In genomic region chr4:42541647-42542046, GRCh38 we compare ENCODE assay signal across 28 cellular contexts.
"Had no signal": no experiment of that assay in that cellular context is flagged by ENCODE, and none has a peak within 500 bp of the region (broad histone marks: within the 10 kb centered on the region; RNA-seq: fewer than 3 reads in every experiment).

No MANE protein-coding gene starts in this region.

- DNase-seq: dermis blood vessel endothelial cell; effector memory CD4-positive, alpha-beta T cell; foreskin keratinocyte; heart left ventricle; kidney; left lung; mesenchymal stem cell; naive thymus-derived CD4-positive, alpha-beta T cell; right lobe of liver; stimulated activated CD4-positive, alpha-beta T cell treated with anti-CD3 and anti-CD28 coated beads, Interleukin-12 subunit alpha, Interleukin-12 subunit beta, amount 100 ng/mL, for 4 hours; stimulated activated CD4-positive, alpha-beta T cell treated with anti-CD3 and anti-CD28 coated beads, Interleukin-1b, Interleukin-23, amount 100 ng/mL, for 48 hours; stimulated activated CD4-positive, alpha-beta T cell treated with anti-CD3 and anti-CD28 coated beads, Interleukin-4, amount 100 ng/mL, for 1 hour; stimulated activated CD8-positive, alpha-beta memory T cell treated with anti-CD3 and anti-CD28 coated beads, Interleukin-4, amount 100 ng/mL, for 48 hours; stimulated activated naive CD4-positive, alpha-beta T cell treated with Interleukin-2 at 50 U/mL for 16 hours; stomach; testis; upper lobe of right lung; uterus had no signal

- H3K4me1 Mint-ChIP-seq: mesothelial cell of epicardium, nephron, neural progenitor cell had no signal

- H3K36me3 Mint-ChIP-seq: mesothelial cell of epicardium had no signal

- ATAC-seq: foreskin keratinocyte; gastroesophageal sphincter; heart left ventricle; left lung; naive thymus-derived CD4-positive, alpha-beta T cell; right lobe of liver; upper lobe of right lung had no signal

- H3K27ac Mint-ChIP-seq: mesothelial cell of epicardium; naive thymus-derived CD4-positive, alpha-beta T cell; nephron; neural progenitor cell; progenitor cell of endocrine pancreas had no signal

- H3K27me3 Mint-ChIP-seq: naive thymus-derived CD4-positive, alpha-beta T cell; progenitor cell of endocrine pancreas had no signal

- H3K27ac ChIP-seq: coronary artery, esophagus muscularis mucosa, foreskin keratinocyte, gastroesophageal sphincter, heart left ventricle, hepatocyte, left lung, neural progenitor cell, parathyroid adenoma, right lobe of liver, stomach, testis, tibial nerve, upper lobe of right lung, uterus had no signal

- H3K4me3 Mint-ChIP-seq: mesothelial cell of epicardium; naive thymus-derived CD4-positive, alpha-beta T cell; nephron; neural progenitor cell had no signal
